Comparison of ENCODE assay signal across 7 cellular contexts in genomic region chr7:70340236-70340635, GRCh38.
"Had no signal": no experiment of that assay in that cellular context is flagged by ENCODE, and none has a peak within 500 bp of the region (broad histone marks: within the 10 kb centered on the region; RNA-seq: fewer than 3 reads in every experiment).

No MANE protein-coding gene starts in this region.

- DNase-seq: GDM1, GF-D8 had no signal

- FAIRE-seq: G401.6, GM12891, GM12892, GM18507, GM19239 had no signal
